ENCODE assay signal across 22 cellular contexts in genomic region chr17:32452281-32452680, GRCh38. TPM values are rescaled to one million over a fixed set of nuclear protein-coding genes. Genes with fewer than 3 reads are reported as not detected.
DNase-seq lines count a peak whose midpoint lies in the region; ATAC-seq, FAIRE-seq and TF ChIP-seq lines count a peak whose summit lies in the region.
"Had no signal": no experiment of that assay in that cellular context is flagged by ENCODE, and none has a peak within 500 bp of the region (broad histone marks: within the 10 kb centered on the region; RNA-seq: fewer than 3 reads in every experiment).

No MANE protein-coding gene starts in this region.

- FAIRE-seq in GM12891 (lab: Jason Lieb, UNC) (peak; percentile 55), astrocyte (lab: Jason Lieb, UNC) (no peak)

- H3K4me3 Mint-ChIP-seq in astrocyte (ENCODE audit: unreplicated experiment), result no peak overlapping the region
- H3K4me3 Mint-ChIP-seq: CD4-positive, alpha-beta T cell; H9 had no signal

- no peaks in the 10 kb centered on the region for H3K27me3 Mint-ChIP-seq in astrocyte (ENCODE audit: low read depth, unreplicated experiment)
- H3K27me3 Mint-ChIP-seq: CD4-positive, alpha-beta T cell had no signal

- peaks cover 91% of the 10 kb centered on the region for H3K79me2 ChIP-seq in astrocyte (ENCODE audit: insufficient read depth, low read length)

- H2AFZ ChIP-seq in astrocyte (ENCODE audit: low read depth, low read length), result no peak overlapping the region
- H2AFZ ChIP-seq: PC-9 had no signal

- H3K27ac Mint-ChIP-seq in astrocyte (ENCODE audit: unreplicated experiment), result no peak overlapping the region
- H3K27ac Mint-ChIP-seq: CD4-positive, alpha-beta T cell; H9 had no signal

- H3K9me3 ChIP-seq in astrocyte (ENCODE audit: insufficient read depth, low read depth, low read length), result no peaks in the 10 kb centered on the region
- H3K9me3 ChIP-seq: BE2C, Caco-2 had no signal

- no peaks in the 10 kb centered on the region for H3K4me1 ChIP-seq in astrocyte (ENCODE audit: insufficient read depth, low read length)
- H3K4me1 ChIP-seq: BE2C, Caco-2 had no signal

- peaks cover 10% of the 10 kb centered on the region for H3K36me3 Mint-ChIP-seq in astrocyte (ENCODE audit: low read depth, unreplicated experiment)

- H3K36me3 ChIP-seq in astrocyte (ENCODE audit: insufficient read depth, low read length), result peaks cover 52% of the 10 kb centered on the region

- no peak for ATAC-seq in HG03354 (IDR thresholded peaks at IDR 0.05; ENCODE audit: poor library complexity, severe bottlenecking, unreplicated experiment)

- TF ChIP-seq POLR2A in GM12891 (IDR thresholded peaks at IDR 0.05; ENCODE audit: low read depth, low read length), result no peak

- H4K20me1 ChIP-seq in astrocyte (ENCODE audit: insufficient read depth, low read length), result peaks cover 81% of the 10 kb centered on the region

- H3K9ac ChIP-seq in astrocyte (ENCODE audit: low read length), result no peak overlapping the region

- H3K4me1 Mint-ChIP-seq in astrocyte (ENCODE audit: low read depth, unreplicated experiment), result peaks cover 6% of the 10 kb centered on the region
- H3K4me1 Mint-ChIP-seq: H9 had no signal

- DNase-seq in GM12891 (ENCODE audit: insufficient read length, low spot score), result no peak
- peak; percentile 53 for DNase-seq in astrocyte (ENCODE audit: low read depth)
- peak; percentile 25 for DNase-seq in fibroblast of mammary gland (ENCODE audit: low read depth)
- DNase-seq in superior temporal gyrus (ENCODE audit: extremely low spot score), result no peak
- no peak for DNase-seq in NCI-H1417 (lab: John Stamatoyannopoulos, UW)
- DNase-seq in OCI-M1 (lab: John Stamatoyannopoulos, UW), result no peak
- DNase-seq: BE2C; Caco-2; CD4-positive, alpha-beta T cell; DMS153; GF-D8; H9; Kasumi-1; MM.1S; NCI-H1105 treated with DMSO at 0.1 percent for 48 hours; NCI-H1694 treated with DMSO at 0.1 percent for 48 hours; NCI-H2107; NCI-H2227 treated with DMSO at 0.1 percent for 48 hours; NCI-H524 treated with DMSO at 0.1 percent for 48 hours; PC-9 had no signal

- H3K9me3 Mint-ChIP-seq in astrocyte (ENCODE audit: unreplicated experiment), result no peaks in the 10 kb centered on the region
- H3K9me3 Mint-ChIP-seq: CD4-positive, alpha-beta T cell; H9 had no signal

- no peaks in the 10 kb centered on the region for H3K27me3 ChIP-seq in astrocyte (ENCODE audit: insufficient read depth, low read length)
- H3K27me3 ChIP-seq: BE2C had no signal

- no peak for TF ChIP-seq CTCF in astrocyte (IDR thresholded peaks at IDR 0.05; ENCODE audit: insufficient read depth, low read depth, low read length)
- no peak for TF ChIP-seq CTCF in fibroblast of mammary gland (conservative IDR thresholded peaks at IDR 0.05; ENCODE audit: control insufficient read depth, insufficient read depth, low read depth, low read length)

- no peak overlapping the region for H3K27ac ChIP-seq in astrocyte (ENCODE audit: low read depth, low read length)
- H3K27ac ChIP-seq: PC-9, RWPE1 had no signal

- no peak overlapping the region for H3K4me2 ChIP-seq in astrocyte (ENCODE audit: low read length)
- H3K4me2 ChIP-seq: PC-9 had no signal

- H3K4me3 ChIP-seq in astrocyte (ENCODE audit: insufficient read depth, low read depth, low read length), result no peak overlapping the region
- no peak overlapping the region for H3K4me3 ChIP-seq in fibroblast of mammary gland (ENCODE audit: control insufficient read depth, low read depth, low read length)
- H3K4me3 ChIP-seq: PC-9 had no signal

TF ChIP-seq in GM12891, 5 proteins besides CTCF, POLR2A, EP300 and RAD21:
- no peak for TF ChIP-seq POLR2AphosphoS5 (IDR thresholded peaks at IDR 0.05; ENCODE audit: low read depth, low read length)
- TF ChIP-seq SPI1 (IDR thresholded peaks at IDR 0.05; ENCODE audit: low read depth, low read length), result no peak
- TF ChIP-seq POU2F2 (IDR thresholded peaks at IDR 0.05; ENCODE audit: low read depth, low read length), result no peak
- no peak for TF ChIP-seq PAX5 (IDR thresholded peaks at IDR 0.05; ENCODE audit: insufficient read depth, low read length, severe bottlenecking)
- TF ChIP-seq TAF1 (IDR thresholded peaks at IDR 0.05; ENCODE audit: low read depth, low read length), result no peak

RNA-seq across cellular contexts. Expression of gene PSMD11, which starts 8.0 kb away (rescaled TPM):
- polyA plus RNA-seq in GM12891 (2012; ENCODE audit: low read depth, missing spikeins), result 71.8 TPM
- total RNA-seq in astrocyte, result 118 and 129 TPM in 2 replicates

RNA-seq across cellular contexts. Expression of gene CDK5R1, which starts 34.5 kb away (rescaled TPM):
- polyA plus RNA-seq in GM12891 (2012; ENCODE audit: low read depth, missing spikeins), result 20.3 TPM
- 7.2 and 7.6 TPM in 2 replicates for total RNA-seq in astrocyte

Comparison
In these comparisons a context has a peak if more than half of its experiments do, and no peak if none do; other contexts are left out.
1. DNase-seq: peak in astrocyte (single experiment) and fibroblast of mammary gland (single experiment); none in GM12891 (single experiment), superior temporal gyrus (single experiment), NCI-H1417 (0 of 3) and OCI-M1 (single experiment).